In the genomic region with DNA sequence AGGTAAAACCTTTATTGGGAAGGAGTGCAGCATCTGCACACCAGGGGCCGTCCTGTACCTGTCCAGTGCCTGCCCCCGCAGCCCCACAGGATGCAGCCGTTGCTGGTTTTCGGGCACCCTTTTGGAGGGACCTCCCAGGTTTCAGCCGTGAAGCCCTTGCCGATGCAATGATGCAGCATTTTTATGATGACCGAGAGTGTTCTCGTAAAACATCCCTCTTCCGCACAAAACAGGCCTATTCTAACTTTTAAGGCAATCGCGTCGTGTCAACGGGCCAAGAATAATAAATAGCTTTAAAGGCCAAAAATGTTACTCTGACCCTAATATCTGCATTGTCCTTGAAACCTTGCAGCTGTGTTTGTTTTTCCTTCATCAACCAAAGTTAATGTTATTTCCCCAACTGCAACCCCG, we compare ENCODE assay signal across 14 cellular contexts.
DNase-seq lines count a peak whose midpoint lies in the region; ATAC-seq and TF ChIP-seq lines count a peak whose summit lies in the region.
"Had no signal": no experiment of that assay in that cellular context is flagged by ENCODE, and none has a peak within 500 bp of the region (broad histone marks: within the 10 kb centered on the region; RNA-seq: fewer than 3 reads in every experiment).

No MANE protein-coding gene starts in this region.

- H3K36me3 ChIP-seq in H7 (replicated peaks; ENCODE audit: control insufficient read depth, insufficient read depth, low read length) (no peaks in the 10 kb centered on the region), spleen (peaks cover 0 to 95% (median 47%) of the 10 kb centered on the region in 6 donors), aorta (ENCODE audit: control insufficient read depth in 1 of 2, insufficient read depth in 2 of 2, low read length in 1 of 2) (no peaks in the 10 kb centered on the region)

- ATAC-seq in aorta (ENCODE audit: low FRiP score) (no peak), HG02588 (IDR thresholded peaks at IDR 0.05; ENCODE audit: unreplicated experiment) (no peak), HG03521 (IDR thresholded peaks at IDR 0.05; ENCODE audit: unreplicated experiment) (no peak)

- H3K27me3 ChIP-seq in H7 (ENCODE audit: control insufficient read depth, insufficient read depth, low read length) = no peaks in the 10 kb centered on the region; the same call in 1 of the 2 replicates
- H3K27me3 ChIP-seq in spleen (replicated peaks in 1 of 7) = no peaks in the 10 kb centered on the region
- H3K27me3 ChIP-seq in aorta (ENCODE audit: control insufficient read depth in 1 of 2, insufficient read depth in 2 of 2, low read length in 1 of 2) = no peaks in the 10 kb centered on the region

- intact Hi-C loops in spleen (cut with DNase I; ENCODE audit: low total_unique reads) (no loop called here), aorta (cut with DNase I) (no loop called here)

- TF ChIP-seq POLR2A in spleen (IDR thresholded peaks at IDR 0.05) = no peak

- 71 to 86% (median 80%) methylated on average over 14 of the region's 14 CpGs for WGBS in spleen, 5 donors
- WGBS in aorta, 2 donors = 76 to 78% methylated on average over 14 of the region's 14 CpGs

- DNase-seq in H7 (peak; percentile 19), coronary artery (ENCODE audit: low spot score) (peak; percentile 53), islet precursor cell (peak; percentile 35), spleen (peak; percentile 42), aorta (no peak), SHP77 (lab: John Stamatoyannopoulos, UW) (no peak)
- DNase-seq: activated CD4-positive, alpha-beta T cell treated with anti-CD3 and anti-CD28 coated beads, Interleukin-2, amount 50 U/mL, for 4 hours; amygdala; NCI-H1105; NCI-H2171 treated with DMSO at 0.1 percent for 48 hours; NK-92 treated with Interleukin-12 subunit alpha and Interleukin-12 subunit beta, amount 100 ng/mL, for 24 hours; stimulated activated CD4-positive, alpha-beta T cell treated with anti-CD3 and anti-CD28 coated beads, Interleukin-2, amount 100 ng/mL, for 48 hours had no signal

- TF ChIP-seq CTCF in coronary artery (IDR thresholded peaks at IDR 0.05) (no peak), spleen (IDR thresholded peaks at IDR 0.05 in 8 of 11, conservative IDR thresholded peaks at IDR 0.05 in 3 of 11) (no peak)

- H3K4me1 ChIP-seq in spleen (peaks cover 0 to 23% (median 4%) of the 10 kb centered on the region in 6 donors), aorta (ENCODE audit: control insufficient read depth in 1 of 2, insufficient read depth in 2 of 2, low read length in 2 of 2) (no peaks in the 10 kb centered on the region)

- H3K9me3 ChIP-seq in spleen = peaks cover 0 to 12% (median 0%) of the 10 kb centered on the region in 8 donors
- no peaks in the 10 kb centered on the region for H3K9me3 ChIP-seq in aorta (ENCODE audit: control insufficient read depth, low read length)

- no peak overlapping the region for H3K4me3 ChIP-seq in H7 (ENCODE audit: insufficient read depth, low read depth, low read length)
- no peak overlapping the region for H3K4me3 ChIP-seq in coronary artery
- H3K4me3 ChIP-seq in spleen = no peak overlapping the region
- H3K4me3 ChIP-seq in aorta (ENCODE audit: low read length in 2 of 2) = no peak overlapping the region

- peak overlapping the region in 1 of 2 donors; percentile 54 for H3K27ac ChIP-seq in coronary artery
- H3K27ac ChIP-seq in spleen = peak overlapping the region in 6 of 8 donors; percentile 46 to 74 (median 70)
- H3K27ac ChIP-seq in aorta (ENCODE audit: low read depth in 1 of 2, low read length in 2 of 2) = no peak overlapping the region

Comparison
In these comparisons a context has a peak if more than half of its experiments do, and no peak if none do; other contexts are left out.
1. DNase-seq: peak in H7 (single experiment), coronary artery (single experiment), islet precursor cell (single experiment) and spleen (single experiment); none in aorta (0 of 2) and SHP77 (0 of 2).
2. H3K27ac ChIP-seq: peak in spleen (6 of 8); none in aorta (0 of 2).